Comparison of ENCODE assay signal across 12 cellular contexts in the genomic region with DNA sequence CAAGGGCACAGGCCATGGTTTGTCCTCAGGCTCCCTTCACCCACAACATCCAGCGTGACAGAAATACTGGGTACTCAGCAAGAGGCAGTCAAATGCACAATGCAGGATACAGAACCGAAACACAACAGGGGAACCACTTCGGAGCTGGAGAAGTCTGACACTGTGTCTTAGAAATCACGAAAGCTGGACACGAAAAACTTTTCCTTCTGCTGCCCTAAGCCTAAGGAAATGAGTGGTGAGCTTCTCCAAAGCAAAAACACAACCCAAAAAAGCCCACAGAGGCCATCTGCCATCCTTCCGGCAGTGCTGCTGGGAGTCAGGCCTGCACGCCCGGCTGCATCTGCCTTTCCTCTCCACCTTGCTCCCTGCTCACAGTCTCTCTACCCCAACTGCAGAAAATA.
DNase-seq lines count a peak whose midpoint lies in the region; ATAC-seq and TF ChIP-seq lines count a peak whose summit lies in the region.
"Had no signal": no experiment of that assay in that cellular context is flagged by ENCODE, and none has a peak within 500 bp of the region (broad histone marks: within the 10 kb centered on the region; RNA-seq: fewer than 3 reads in every experiment).

No MANE protein-coding gene starts in this region.

- peaks cover 18% of the 10 kb centered on the region for H3K27me3 Mint-ChIP-seq in endothelial cell (ENCODE audit: unreplicated experiment)

- peaks cover 50% of the 10 kb centered on the region for H3K36me3 Mint-ChIP-seq in endothelial cell (ENCODE audit: low read depth, unreplicated experiment)

- no peak overlapping the region for H3K4me3 ChIP-seq in GM12865 (ENCODE audit: low read depth, low read length)

- TF ChIP-seq CTCF in GM12865 (IDR thresholded peaks at IDR 0.05; ENCODE audit: insufficient read depth, low read depth, low read length, missing control alignments) (no peak), endothelial cell (IDR thresholded peaks at IDR 0.05; ENCODE audit: unreplicated experiment) (no peak)

- peak overlapping the region; percentile 49 for H3K4me3 Mint-ChIP-seq in endothelial cell (ENCODE audit: unreplicated experiment)
- H3K4me3 Mint-ChIP-seq: activated T-helper 1 cell treated with anti-CD3 and anti-CD28 coated beads, Interleukin-12 subunit alpha, Interleukin-12 subunit beta, Interleukin-2, Interleukin-4 antibody, amounts not matched to agents 30 ng/mL and 10 ng/mL and 1 ng/mL, durations not matched to agents 14 hours and 24 hours and 36 hours had no signal

- peak; percentile 40 for DNase-seq in GM12865 (ENCODE audit: low read depth)
- DNase-seq in NCI-H1694 treated with DMSO at 0.1 percent for 48 hours (lab: John Stamatoyannopoulos, UW) = peak; percentile 24
- DNase-seq in endothelial cell (ENCODE audit: low spot score) = no peak
- DNase-seq in putamen (ENCODE audit: low spot score) = peak; percentile 29
- DNase-seq in HT-29 (ENCODE audit: low spot score) = no peak
- DNase-seq: effector CD8-positive, alpha-beta T cell; NCI-H2081; SK-N-SH; stimulated activated CD4-positive, alpha-beta T cell treated with anti-CD3 and anti-CD28 coated beads, Interleukin-2, amount 100 ng/mL, for 48 hours had no signal

- no peak for ATAC-seq in HG03280 (IDR thresholded peaks at IDR 0.05; ENCODE audit: unreplicated experiment)
- ATAC-seq in GM19324 (IDR thresholded peaks at IDR 0.05; ENCODE audit: low FRiP score, unreplicated experiment) = no peak

- H3K27ac Mint-ChIP-seq in endothelial cell (ENCODE audit: unreplicated experiment) = no peak overlapping the region
- H3K27ac Mint-ChIP-seq: activated T-helper 1 cell treated with anti-CD3 and anti-CD28 coated beads, Interleukin-12 subunit alpha, Interleukin-12 subunit beta, Interleukin-2, Interleukin-4 antibody, amounts not matched to agents 30 ng/mL and 10 ng/mL and 1 ng/mL, durations not matched to agents 14 hours and 24 hours and 36 hours had no signal

- H3K9me3 Mint-ChIP-seq in endothelial cell (ENCODE audit: unreplicated experiment) = no peaks in the 10 kb centered on the region
- H3K9me3 Mint-ChIP-seq: activated T-helper 1 cell treated with anti-CD3 and anti-CD28 coated beads, Interleukin-12 subunit alpha, Interleukin-12 subunit beta, Interleukin-2, Interleukin-4 antibody, amounts not matched to agents 30 ng/mL and 10 ng/mL and 1 ng/mL, durations not matched to agents 14 hours and 24 hours and 36 hours had no signal

- peaks cover 71% of the 10 kb centered on the region for H3K4me1 Mint-ChIP-seq in endothelial cell (ENCODE audit: unreplicated experiment)

Comparison
In these comparisons a context has a peak if more than half of its experiments do, and no peak if none do; other contexts are left out.
1. DNase-seq: peak in GM12865 (single experiment), NCI-H1694 treated with DMSO at 0.1 percent for 48 hours (single experiment) and putamen (single experiment); none in endothelial cell (single experiment) and HT-29 (single experiment).